10 cellular contexts compared by ENCODE assay signal in the genomic region with DNA sequence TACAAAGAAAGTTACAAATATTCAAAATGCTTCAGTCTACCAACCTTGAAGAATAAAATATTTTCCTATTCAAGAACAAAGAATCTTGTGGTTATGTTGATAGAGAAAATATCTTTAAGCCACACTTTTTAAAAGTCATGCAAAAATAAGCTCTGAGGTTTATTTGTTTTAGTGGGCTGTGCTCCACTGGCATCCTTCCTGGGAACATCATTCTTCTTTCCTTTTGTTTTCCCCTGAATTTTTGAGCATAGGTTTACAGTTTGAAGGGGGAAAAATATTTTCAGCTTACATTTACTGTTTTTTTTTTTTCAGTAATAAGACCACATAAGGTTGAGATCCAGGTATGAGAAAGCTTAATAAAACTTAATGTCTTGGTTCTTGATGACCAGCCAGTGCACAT.
A peak's percentile ranks its signal among the peaks of the same experiment; 100 is the strongest.
DNase-seq lines count a peak whose midpoint lies in the region; ATAC-seq and TF ChIP-seq lines count a peak whose summit lies in the region.
"Had no signal": no experiment of that assay in that cellular context is flagged by ENCODE, and none has a peak within 500 bp of the region (broad histone marks: within the 10 kb centered on the region; RNA-seq: fewer than 3 reads in every experiment).

No MANE protein-coding gene starts in this region.

- no peak overlapping the region for H3K23ac ChIP-seq in IMR-90 (ENCODE audit: low read depth, low read length)

- peaks cover 3% of the 10 kb centered on the region for H3K4me1 ChIP-seq in IMR-90 (ENCODE audit: control insufficient read depth, insufficient read depth, low read length)
- peaks cover 0 to 3% of the 10 kb centered on the region in 2 donors for H3K4me1 ChIP-seq in breast epithelium
- H3K4me1 ChIP-seq in neuron (ENCODE audit: insufficient read depth, low read length): peaks cover 35% of the 10 kb centered on the region

- H3K4ac ChIP-seq in IMR-90 (ENCODE audit: low read depth, low read length): peak overlapping the region; percentile 29; the same call in 1 of the 2 replicates

- dilution Hi-C loops in IMR-90 (cut with HindIII; ENCODE audit: low sequenced_read_pairs, unreplicated experiment): no loop called here

- peak; percentile 41 for DNase-seq in AG04450 (ENCODE audit: low read depth, low spot score)
- peak; percentile 79 for DNase-seq in IMR-90
- no peak for DNase-seq in breast epithelium (ENCODE audit: low spot score in 2 of 2)
- DNase-seq in HEK293T (ENCODE audit: extremely low spot score): no peak
- DNase-seq: CD4-positive, alpha-beta T cell; NCI-H510A treated with DMSO at 0.1 percent for 48 hours had no signal

- H3K9me3 ChIP-seq in AG04450 (ENCODE audit: control insufficient read depth, insufficient read depth, low read length) (peaks cover 5% of the 10 kb centered on the region; the same call in 1 of the 2 replicates), IMR-90 (ENCODE audit: control insufficient read depth, insufficient read depth, low read length) (peaks cover 6% of the 10 kb centered on the region), breast epithelium (no peaks in the 10 kb centered on the region), neuron (ENCODE audit: low read length) (no peaks in the 10 kb centered on the region)

- peaks cover 4% of the 10 kb centered on the region; the same call in 1 of the 2 replicates for H4K20me1 ChIP-seq in IMR-90 (ENCODE audit: insufficient read depth, low read length)

- BruUV-seq in IMR-90 (replicated peaks; lab: Mats Ljungman, UMichigan): no TSS peak

- H3K9me1 ChIP-seq in IMR-90 (ENCODE audit: insufficient read depth, low read length): 0 out of 2 replicates have a peak, but pooled peaks cover 3% of the 10 kb centered on the region

- TF ChIP-seq CTCF in AG04450 (IDR thresholded peaks at IDR 0.05; ENCODE audit: low read depth, low read length): no peak
- no peak for TF ChIP-seq CTCF in IMR-90 (conservative IDR thresholded peaks at IDR 0.05; ENCODE audit: low read depth, low read length)
- TF ChIP-seq CTCF in breast epithelium (IDR thresholded peaks at IDR 0.05): no peak

- no peak overlapping the region for H4K91ac ChIP-seq in IMR-90 (ENCODE audit: insufficient read depth, low read depth, low read length)

- no peak overlapping the region for H2AK5ac ChIP-seq in IMR-90 (ENCODE audit: low read depth, low read length)

- in situ Hi-C loops in IMR-90 (cut with MboI; ENCODE audit: low sequenced_read_pairs): no loop called here

- H3K36me3 ChIP-seq in IMR-90 (ENCODE audit: control insufficient read depth, insufficient read depth, low read length): no peaks in the 10 kb centered on the region
- H3K36me3 ChIP-seq in breast epithelium: no peaks in the 10 kb centered on the region
- no peaks in the 10 kb centered on the region for H3K36me3 ChIP-seq in neuron (ENCODE audit: insufficient read depth, low read length)

- peak overlapping the region in 1 of 2 experiments; percentile 45; a peak in 1 of 4 replicates for H4K8ac ChIP-seq in IMR-90 (ENCODE audit: low read depth in 2 of 2, low read length in 2 of 2)

- no peak overlapping the region for H2BK20ac ChIP-seq in IMR-90 (ENCODE audit: low read depth, low read length)

- intact Hi-C loops in IMR-90 (cut with micrococcal nuclease) (loop anchor here (2.0 kb wide), 1 partner anchor 72 kb away; a partner anchor contains a TSS), breast epithelium (cut with DNase I; ENCODE audit: low total_unique reads) (no loop called here)

- no peak overlapping the region for H2BK15ac ChIP-seq in IMR-90 (ENCODE audit: low read depth, low read length)

- no peak overlapping the region for H3K4me3 ChIP-seq in AG04450 (ENCODE audit: low read depth, low read length)
- H3K4me3 ChIP-seq in IMR-90 (ENCODE audit: insufficient read depth, low read depth, low read length): no peak overlapping the region
- H3K4me3 ChIP-seq in breast epithelium: no peak overlapping the region
- no peak overlapping the region for H3K4me3 ChIP-seq in neuron (ENCODE audit: low read length)

- 0 out of 2 replicates have a peak overlapping the region, but pooled peaks have one; percentile 51 for H3K14ac ChIP-seq in IMR-90 (replicated peaks; ENCODE audit: low read depth, low read length)

- H3K18ac ChIP-seq in IMR-90 (ENCODE audit: low read depth, low read length): no peak overlapping the region

- H2BK120ac ChIP-seq in IMR-90 (ENCODE audit: low read depth, low read length): no peak overlapping the region

- POLR2A ChIA-PET in AG04450 (lab: Yijun Ruan, JAX): interaction anchor here (0.6 to 0.7 kb wide), 6 partner anchors 33 to 403 kb away, joined by 3 to 7 read pairs (median 4); no protein-coding TSS in a partner anchor
- POLR2A ChIA-PET in IMR-90 (lab: Charles Lee; ENCODE audit: unreplicated experiment): no interaction called here
- POLR2A ChIA-PET in HEK293T (lab: Yijun Ruan, JAX): interaction anchor here (0.6 kb wide), 1 partner anchor 9 kb away, joined by 4 read pairs; no protein-coding TSS in a partner anchor

- H3K27ac ChIP-seq in AG04450 (ENCODE audit: low read depth, low read length): peak overlapping the region; percentile 91
- H3K27ac ChIP-seq in IMR-90 (ENCODE audit: insufficient read depth, low read length): no peak overlapping the region
- peak overlapping the region; percentile 85 to 90 for H3K27ac ChIP-seq in breast epithelium

- ATAC-seq in IMR-90 (ENCODE audit: low read depth): peak; percentile 13
- no peak for ATAC-seq in GM18502 (IDR thresholded peaks at IDR 0.05; ENCODE audit: poor library complexity, unreplicated experiment)
- ATAC-seq in GM19328 (IDR thresholded peaks at IDR 0.05; ENCODE audit: unreplicated experiment): no peak
- ATAC-seq in HG02759 (IDR thresholded peaks at IDR 0.05; ENCODE audit: unreplicated experiment): no peak

- TF ChIP-seq RAD21 in IMR-90 (IDR thresholded peaks at IDR 0.05; ENCODE audit: low read length): no peak

- H2AFZ ChIP-seq in IMR-90 (replicated peaks; ENCODE audit: low read length, poor library complexity) (no peak overlapping the region), neuron (ENCODE audit: low read depth, low read length) (peak overlapping the region; percentile 8)

- CTCF ChIA-PET in AG04450 (lab: Charles Lee): interaction anchor here (0.6 to 1.1 kb wide), 3 partner anchors 25 to 428 kb away, joined by 3 to 9 read pairs (median 3); no protein-coding TSS in a partner anchor
- CTCF ChIA-PET in IMR-90 (lab: Yijun Ruan, JAX): interaction anchor here (0.5 kb wide), 1 partner anchor 20 kb away, joined by 3 read pairs; no protein-coding TSS in a partner anchor
- CTCF ChIA-PET in HEK293T (lab: Yijun Ruan, JAX): no interaction called here

- no peak overlapping the region for H3K9ac ChIP-seq in IMR-90 (ENCODE audit: low read depth, low read length)

- peak overlapping the region; percentile 33; the same call in 1 of the 2 replicates for H3K4me2 ChIP-seq in IMR-90 (ENCODE audit: low read depth, low read length)

- H4K5ac ChIP-seq in IMR-90 (ENCODE audit: low read depth, low read length): no peak overlapping the region

- no peak overlapping the region for H2AK9ac ChIP-seq in IMR-90 (replicated peaks; ENCODE audit: low read depth, low read length, poor library complexity)

- H3K27me3 ChIP-seq in AG04450 (ENCODE audit: control insufficient read depth, insufficient read depth, low read length) (no peaks in the 10 kb centered on the region), IMR-90 (ENCODE audit: control insufficient read depth, insufficient read depth, low read length) (no peaks in the 10 kb centered on the region), breast epithelium (no peaks in the 10 kb centered on the region), neuron (ENCODE audit: insufficient read depth, low read length) (no peaks in the 10 kb centered on the region)

- H2BK5ac ChIP-seq in IMR-90 (ENCODE audit: low read depth, low read length, poor library complexity, severe bottlenecking): peak overlapping the region; percentile 97

- no peak overlapping the region for H3K56ac ChIP-seq in IMR-90 (ENCODE audit: extremely low read depth, insufficient read depth, low read length)

- TF ChIP-seq POLR2A in IMR-90 (IDR thresholded peaks at IDR 0.05; ENCODE audit: low read depth, low read length) (no peak), breast epithelium (IDR thresholded peaks at IDR 0.05) (no peak)

- no peaks in the 10 kb centered on the region for H3K79me1 ChIP-seq in IMR-90 (ENCODE audit: low read depth in 1 of 2, low read length in 2 of 2)

TF ChIP-seq in IMR-90, 13 proteins besides CTCF, POLR2A, EP300 and RAD21 (continues in another document):
- TF ChIP-seq RFX5 (IDR thresholded peaks at IDR 0.05; ENCODE audit: low read depth, low read length) (no peak), CEBPB (IDR thresholded peaks at IDR 0.05; ENCODE audit: low read depth, low read length) (no peak), NFE2L2 (IDR thresholded peaks at IDR 0.05; ENCODE audit: low read depth, low read length) (no peak), BHLHE40 (IDR thresholded peaks at IDR 0.05; ENCODE audit: low read depth, low read length) (no peak), MAFK (IDR thresholded peaks at IDR 0.05; ENCODE audit: low read depth, low read length) (no peak), MAZ (IDR thresholded peaks at IDR 0.05; ENCODE audit: borderline replicate concordance, low read depth, low read length) (no peak)
- TF ChIP-seq, protein P1, sequence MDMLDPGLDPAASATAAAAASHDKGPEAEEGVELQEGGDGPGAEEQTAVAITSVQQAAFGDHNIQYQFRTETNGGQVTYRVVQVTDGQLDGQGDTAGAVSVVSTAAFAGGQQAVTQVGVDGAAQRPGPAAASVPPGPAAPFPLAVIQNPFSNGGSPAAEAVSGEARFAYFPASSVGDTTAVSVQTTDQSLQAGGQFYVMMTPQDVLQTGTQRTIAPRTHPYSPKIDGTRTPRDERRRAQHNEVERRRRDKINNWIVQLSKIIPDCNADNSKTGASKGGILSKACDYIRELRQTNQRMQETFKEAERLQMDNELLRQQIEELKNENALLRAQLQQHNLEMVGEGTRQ (IDR thresholded peaks at IDR 0.05; ENCODE audit: low read depth, low read length): no peak

TF ChIP-seq in HEK293T, 16 proteins besides CTCF, POLR2A, EP300 and RAD21:
- TF ChIP-seq ARNT (IDR thresholded peaks at IDR 0.05): no peak
- TF ChIP-seq SP1 (IDR thresholded peaks at IDR 0.05): no peak
- TF ChIP-seq CTBP1 (IDR thresholded peaks at IDR 0.05; ENCODE audit: borderline replicate concordance): no peak
- no peak for TF ChIP-seq ZNF384 (IDR thresholded peaks at IDR 0.05)
- no peak for TF ChIP-seq HDGF (IDR thresholded peaks at IDR 0.05; ENCODE audit: borderline replicate concordance)
- TF ChIP-seq LEF1 (IDR thresholded peaks at IDR 0.05; ENCODE audit: borderline replicate concordance): no peak
- no peak for TF ChIP-seq SUZ12 (IDR thresholded peaks at IDR 0.05)
- TF ChIP-seq, protein P2, sequence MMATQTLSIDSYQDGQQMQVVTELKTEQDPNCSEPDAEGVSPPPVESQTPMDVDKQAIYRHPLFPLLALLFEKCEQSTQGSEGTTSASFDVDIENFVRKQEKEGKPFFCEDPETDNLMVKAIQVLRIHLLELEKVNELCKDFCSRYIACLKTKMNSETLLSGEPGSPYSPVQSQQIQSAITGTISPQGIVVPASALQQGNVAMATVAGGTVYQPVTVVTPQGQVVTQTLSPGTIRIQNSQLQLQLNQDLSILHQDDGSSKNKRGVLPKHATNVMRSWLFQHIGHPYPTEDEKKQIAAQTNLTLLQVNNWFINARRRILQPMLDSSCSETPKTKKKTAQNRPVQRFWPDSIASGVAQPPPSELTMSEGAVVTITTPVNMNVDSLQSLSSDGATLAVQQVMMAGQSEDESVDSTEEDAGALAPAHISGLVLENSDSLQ (IDR thresholded peaks at IDR 0.05): no peak
- TF ChIP-seq ELF4 (IDR thresholded peaks at IDR 0.05): no peak

Comparison
In these comparisons a context has a peak if more than half of its experiments do, and no peak if none do; other contexts are left out.
1. DNase-seq: peak in AG04450 (single experiment) and IMR-90 (single experiment); none in breast epithelium (0 of 2) and HEK293T (single experiment).